In the genomic region with DNA sequence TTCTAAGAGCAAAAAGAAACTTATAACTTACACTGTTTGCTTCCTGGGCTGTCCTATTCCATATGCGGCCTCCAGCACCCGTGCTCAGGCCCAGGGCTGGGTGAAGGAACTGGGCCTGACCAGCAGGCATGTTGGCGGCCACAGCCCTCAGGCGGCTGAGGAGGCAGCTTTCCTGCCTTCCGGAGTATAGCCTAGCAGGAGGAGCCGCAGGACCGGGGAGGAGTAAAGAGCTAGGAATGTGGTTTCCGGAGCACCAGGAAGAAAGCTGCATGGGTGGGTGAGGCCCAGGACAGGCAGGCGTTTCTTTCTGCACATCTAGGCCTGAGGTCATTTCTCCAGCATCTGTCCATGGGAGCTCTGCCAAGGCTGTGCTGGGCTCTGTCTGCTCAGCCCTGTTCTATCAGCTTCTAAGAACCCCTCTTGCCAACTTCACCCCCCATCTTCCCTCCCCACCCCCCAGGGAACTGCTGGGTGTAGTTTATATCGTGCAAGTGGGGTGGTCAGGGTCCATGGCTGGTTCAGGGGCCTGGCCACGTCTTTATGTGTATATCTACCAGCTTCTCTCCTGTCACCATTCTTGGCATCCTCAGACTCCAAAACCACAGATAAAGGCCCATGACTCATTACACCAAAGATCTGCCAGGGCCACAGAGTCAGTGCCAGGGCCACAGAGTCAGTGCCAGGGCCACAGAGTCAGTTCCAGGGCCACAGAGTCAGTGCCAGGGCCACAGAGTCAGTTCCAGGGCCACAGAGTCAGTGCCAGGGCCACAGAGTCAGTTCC, we compare ENCODE assay signal across 2 cellular contexts.
TF ChIP-seq lines count a peak whose summit lies in the region.

No MANE protein-coding gene starts in this region.

TF ChIP-seq in IMR-90, 13 proteins besides CTCF, POLR2A, EP300 and RAD21:
- TF ChIP-seq SMC3 (IDR thresholded peaks at IDR 0.05; ENCODE audit: low read depth, low read length): no peak
- no peak for TF ChIP-seq CEBPB (IDR thresholded peaks at IDR 0.05; ENCODE audit: low read depth, low read length)
- TF ChIP-seq MAZ (IDR thresholded peaks at IDR 0.05; ENCODE audit: borderline replicate concordance, low read depth, low read length): peak; percentile 42; the same call in 1 of the 2 replicates
- TF ChIP-seq CHD1 (IDR thresholded peaks at IDR 0.05; ENCODE audit: low read depth, low read length): no peak
TF ChIP-seq in IMR-90: peak in this region for 1.

TF ChIP-seq in H1, 55 proteins besides CTCF, POLR2A, EP300 and RAD21:
- TF ChIP-seq FOSL1 (IDR thresholded peaks at IDR 0.05; ENCODE audit: insufficient read depth, low read depth, low read length) (no peak), CHD1 (IDR thresholded peaks at IDR 0.05; ENCODE audit: low read depth, low read length) (no peak), NANOG (IDR thresholded peaks at IDR 0.05; ENCODE audit: insufficient read depth, low read depth, low read length, poor library complexity, severe bottlenecking) (no peak), BRCA1 (IDR thresholded peaks at IDR 0.05; ENCODE audit: low read depth, low read length) (no peak), SIRT6 (IDR thresholded peaks at IDR 0.05; ENCODE audit: low read length) (no peak), BACH1 (IDR thresholded peaks at IDR 0.05; ENCODE audit: low read length) (no peak), CTBP2 (IDR thresholded peaks at IDR 0.05; ENCODE audit: borderline replicate concordance, insufficient read depth, insufficient read length, low read length) (no peak), MAFK (IDR thresholded peaks at IDR 0.05; ENCODE audit: low read depth, low read length) (no peak), CBX8 (IDR thresholded peaks at IDR 0.05; ENCODE audit: borderline replicate concordance, low read depth, low read length) (no peak), ASH2L (IDR thresholded peaks at IDR 0.05; ENCODE audit: low read length) (no peak), SIX5 (IDR thresholded peaks at IDR 0.05; ENCODE audit: low read depth, low read length) (no peak), SAP30 (IDR thresholded peaks at IDR 0.05; ENCODE audit: insufficient read depth, insufficient replicate concordance, low read length) (no peak)
TF ChIP-seq in H1: peak in this region for 0.
